8 cellular contexts compared by ENCODE assay signal in genomic region chr15:68055224-68055705, GRCh38. TPM values are rescaled to one million over a fixed set of nuclear protein-coding genes. Genes with fewer than 3 reads are reported as not detected.
DNase-seq lines count a peak whose midpoint lies in the region; ATAC-seq, FAIRE-seq and TF ChIP-seq lines count a peak whose summit lies in the region.

No MANE protein-coding gene starts in this region.

- no peak for TF ChIP-seq EP300 in K562 (IDR thresholded peaks at IDR 0.05; ENCODE audit: low read length)

- H3K36me3 ChIP-seq in K562 (ENCODE audit: control insufficient read depth, insufficient read depth, low read length): peaks cover 6% of the 10 kb centered on the region; the same call in 2 of the 3 replicates

- no peaks in the 10 kb centered on the region for H3K9me3 ChIP-seq in K562 (replicated peaks; ENCODE audit: control insufficient read depth, insufficient read depth, low read depth, low read length)

- peak overlapping the region; percentile 87 for H3K4me2 ChIP-seq in K562 (ENCODE audit: insufficient read depth, low read length)

- H3K79me2 ChIP-seq in K562 (ENCODE audit: control insufficient read depth, insufficient read depth, low read length): peaks cover 61% of the 10 kb centered on the region

- WGBS in K562 (ENCODE audit: insufficient coverage, low coverage, missing lambda C conversion rate): 1% methylated on average over 15 of the region's 15 CpGs

- 0 out of 2 replicates have a peak overlapping the region, but pooled peaks have one; percentile 7 for H2AFZ ChIP-seq in K562 (ENCODE audit: low read depth, low read length)

- peaks cover 4% of the 10 kb centered on the region; the same call in 1 of the 2 replicates for H4K20me1 ChIP-seq in K562 (replicated peaks; ENCODE audit: control insufficient read depth, insufficient read depth, low read length)

- peak; percentile 32 for ATAC-seq in GM19397 (IDR thresholded peaks at IDR 0.05; ENCODE audit: unreplicated experiment)
- ATAC-seq in K562: peak; percentile 20
- ATAC-seq in HG02884 (IDR thresholded peaks at IDR 0.05; ENCODE audit: unreplicated experiment): no peak

- CTCF ChIA-PET in K562 (lab: Yijun Ruan, JAX; ENCODE audit: low intra/inter-chr PET ratio): no interaction called here

- H3K9me1 ChIP-seq in K562 (ENCODE audit: control insufficient read depth, insufficient read depth, low read length): no peaks in the 10 kb centered on the region

- peak overlapping the region; percentile 76 to 94; a peak in 3 of 4 replicates for H3K9ac ChIP-seq in K562 (ENCODE audit: insufficient read depth in 1 of 2, low read depth in 2 of 2, low read length in 2 of 2)

- no peak for FAIRE-seq in K562 (lab: Jason Lieb, UNC)

- TF ChIP-seq CTCF in AG10803 (conservative IDR thresholded peaks at IDR 0.05; ENCODE audit: low read length) (no peak), K562 (IDR thresholded peaks at IDR 0.05 in 2 of 3, conservative IDR thresholded peaks at IDR 0.05 in 1 of 3; ENCODE audit: insufficient read depth in 2 of 3, low read depth in 1 of 3, low read length in 3 of 3) (no peak)

- TF ChIP-seq RAD21 in K562 (CRISPR knock-in tag; conservative IDR thresholded peaks at IDR 0.05 in 1 of 2, IDR thresholded peaks at IDR 0.05 in 1 of 2): no peak

- peak overlapping the region; percentile 87 for H3K27ac ChIP-seq in K562 (ENCODE audit: extremely low read depth, low read depth, low read length)

- no peaks in the 10 kb centered on the region for H3K27me3 ChIP-seq in K562 (ENCODE audit: control insufficient read depth in 2 of 2, insufficient read depth in 2 of 2, low read length in 2 of 2)

- POLR2A ChIA-PET in K562 (lab: Yijun Ruan, JAX): interaction anchor here (0.7 to 2.5 kb wide), 10 partner anchors 8 to 193 kb away, joined by 3 to 18 read pairs (median 3); no protein-coding TSS in a partner anchor

- H3K4me3 ChIP-seq in AG10803 (ENCODE audit: low read length) (peak overlapping the region; percentile 85), K562 (peak overlapping the region; percentile 97)

- H3K4me1 ChIP-seq in K562 (replicated peaks in 1 of 2; ENCODE audit: control insufficient read depth in 2 of 2, insufficient read depth in 2 of 2, low read length in 2 of 2): peaks cover 6 to 24% of the 10 kb centered on the region in 2 experiments; a peak in 3 of 5 replicates

- DNase-seq in AG10803 (ENCODE audit: low read depth): peak; percentile 43
- DNase-seq in HuH-7.5 (ENCODE audit: low spot score): peak; percentile 55
- peak; percentile 23 for DNase-seq in T-helper 9 cell
- DNase-seq in K562 (ENCODE audit: extremely low read depth in 1 of 4, low spot score in 3 of 4): peak in 2 of 4 experiments; percentile 15 to 57
- peak; percentile 28 for DNase-seq in inferior parietal cortex (ENCODE audit: extremely low spot score)
- peak; percentile 49 for DNase-seq in stimulated activated CD4-positive, alpha-beta T cell treated with anti-CD3 and anti-CD28 coated beads, Interleukin-12 subunit alpha, Interleukin-12 subunit beta, amount 100 ng/mL, for 4 hours

- TF ChIP-seq POLR2A in K562 (conservative IDR thresholded peaks at IDR 0.05): no peak

- in situ Hi-C loops in K562 (cut with MboI): no loop called here

- TSS peak; percentile 45 for BruUV-seq in K562 (replicated peaks; lab: Mats Ljungman, UMichigan)

- intact Hi-C loops in K562 (cut with micrococcal nuclease): loop anchor here (10.0 kb wide), 1 partner anchor 100 kb away; no protein-coding TSS in a partner anchor

TF ChIP-seq in K562, 482 proteins besides CTCF, POLR2A, EP300 and RAD21 (continues in another document):
- TF ChIP-seq ZBTB43 (CRISPR knock-in tag; IDR thresholded peaks at IDR 0.05): no peak
- TF ChIP-seq MEIS2 (IDR thresholded peaks at IDR 0.05; ENCODE audit: partially characterized antibody): peak; percentile 5
- TF ChIP-seq CXXC5 (CRISPR knock-in tag; IDR thresholded peaks at IDR 0.05): 0 out of 2 replicates have a peak, but pooled peaks have one; percentile 8
- TF ChIP-seq TBP (optimal IDR thresholded peaks at IDR 0.05; ENCODE audit: low read depth, low read length): peak; percentile 23
- TF ChIP-seq TCF7 (IDR thresholded peaks at IDR 0.05; ENCODE audit: borderline replicate concordance): 0 out of 2 replicates have a peak, but pooled peaks have one; percentile 56
- TF ChIP-seq ETS1 (conservative IDR thresholded peaks at IDR 0.05; ENCODE audit: control insufficient read depth, low read depth, low read length): no peak
- TF ChIP-seq ATF1 (CRISPR knock-in tag; IDR thresholded peaks at IDR 0.05): no peak
- 0 out of 2 replicates have a peak, but pooled peaks have one; percentile 12 for TF ChIP-seq ATF1 (tag; IDR thresholded peaks at IDR 0.05)
- peak; percentile 6 for TF ChIP-seq PRDM10 (IDR thresholded peaks at IDR 0.05; ENCODE audit: partially characterized antibody)
- TF ChIP-seq FOXJ3 (CRISPR knock-in tag; IDR thresholded peaks at IDR 0.05): no peak
- TF ChIP-seq HMBOX1 (IDR thresholded peaks at IDR 0.05): peak; percentile 30; the same call in 1 of the 2 replicates

RNA-seq across cellular contexts. Expression of gene PIAS1, which starts 1.1 kb away (rescaled TPM):
- total RNA-seq in K562 (2011; cell fraction: chromatin; rRNA removed; ENCODE audit: low replicate concordance): 87.2 and 162 TPM in 2 replicates
- total RNA-seq in K562 (2011; cell fraction: nucleolus; rRNA removed): 37.2 and 53.8 TPM in 2 replicates
- 68.6 and 73.0 TPM in 2 replicates for total RNA-seq in K562 (2011; cell fraction: nucleoplasm; rRNA removed)
- 19.6 and 25.4 TPM in 2 replicates for total RNA-seq in K562 (2014; rRNA removed)
- 28.5 and 37.5 TPM in 2 replicates for total RNA-seq in K562 (2014; rRNA removed; fragmentation: Illumina TruSeq; extraction: Trizol)
- 30.4 and 31.0 TPM in 2 replicates for total RNA-seq in K562 (2015; rRNA removed; fragmentation: Illumina TruSeq; extraction: Trizol)
- total RNA-seq in K562 (2021): 25.4 and 25.7 TPM in 2 replicates
- 47.6 and 54.0 TPM in 2 replicates for polyA plus RNA-seq in K562 (2011; rRNA removed)
- polyA plus RNA-seq in K562 (2011; cell fraction: cytosol; rRNA removed): 49.6 and 51.8 TPM in 2 replicates
- 46.2 and 52.5 TPM in 2 replicates for polyA plus RNA-seq in K562 (2011; cell fraction: nucleus; rRNA removed)
- 28.4 and 34.6 TPM in 2 replicates for polyA plus RNA-seq in K562 (2012)
- 49.3 and 59.1 TPM in 2 replicates for polyA plus RNA-seq in K562 (2014; fragmentation: Illumina TruSeq; extraction: Trizol)
- 10 to 100 TPM; 19.4 to 41.4 TPM for polyA plus RNA-seq in K562 (2014; fragmentation: Nextera tagmentation; extraction: Ambion mirVana)
- polyA plus RNA-seq in K562 (2014; rRNA removed): 18.0 and 22.9 TPM in 2 replicates
- polyA minus RNA-seq in K562 (2011; rRNA and poly(A)+ RNA removed): 87.9 and 90.2 TPM in 2 replicates
- 24.9 and 37.7 TPM in 2 replicates for polyA minus RNA-seq in K562 (2011; cell fraction: cytosol; rRNA and poly(A)+ RNA removed)
- 51.4 and 99.6 TPM in 2 replicates for polyA minus RNA-seq in K562 (2011; cell fraction: nucleus; rRNA and poly(A)+ RNA removed)
